16 cellular contexts compared by ENCODE assay signal in the genomic region with DNA sequence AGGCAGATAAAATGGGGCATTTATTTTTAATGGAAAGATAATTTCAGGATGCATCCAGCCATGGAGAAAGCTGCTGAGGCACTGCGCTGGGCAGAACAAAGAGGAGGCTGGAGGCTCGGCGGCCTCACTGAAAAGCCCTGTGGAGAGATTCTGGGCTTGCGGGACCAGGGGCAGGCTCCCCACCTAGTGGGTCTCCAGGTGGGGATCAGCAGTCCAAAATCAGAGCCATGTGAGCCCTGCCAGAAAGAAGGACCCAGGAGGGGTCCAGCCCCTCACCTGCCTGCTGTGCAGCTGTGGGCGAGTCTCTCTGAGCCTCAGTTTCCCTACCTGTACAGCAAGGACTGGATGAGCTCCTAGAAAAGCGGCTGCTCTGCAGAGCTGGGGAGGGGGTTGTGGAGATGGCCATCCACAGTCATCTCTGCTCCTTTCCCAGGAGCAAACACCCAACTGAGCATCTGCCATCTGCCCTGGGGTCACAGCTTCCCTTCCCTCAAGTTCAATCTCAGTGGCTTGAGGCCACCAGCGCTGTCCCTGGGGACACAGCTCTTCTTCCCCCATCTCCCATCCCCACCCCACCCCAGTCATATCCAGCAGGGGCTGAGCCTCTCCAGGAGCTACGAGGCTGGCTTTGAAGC. TPM values are rescaled to one million over a fixed set of nuclear protein-coding genes. Genes with fewer than 3 reads are reported as not detected.
"Had no signal": no experiment of that assay in that cellular context is flagged by ENCODE, and none has a peak within 500 bp of the region (broad histone marks: within the 10 kb centered on the region; RNA-seq: fewer than 3 reads in every experiment).

No MANE protein-coding gene starts in this region.

- H3K9me3 ChIP-seq: adrenal gland, body of pancreas, spleen, transverse colon had no signal

- H3K27me3 ChIP-seq: adrenal gland, body of pancreas, neural progenitor cell had no signal

- DNase-seq: activated CD4-positive, alpha-beta T cell treated with anti-CD3 and anti-CD28 coated beads for 48 hours; activated naive CD4-positive, alpha-beta T cell treated with anti-CD3 and anti-CD28 coated beads, Interleukin-2, amount 10 ng/mL, durations not matched to agents 7 days and 5 days; dermis blood vessel endothelial cell; erythroblast; stimulated activated CD4-positive, alpha-beta T cell treated with anti-CD3 and anti-CD28 coated beads, Interleukin-1b, Interleukin-23, amount 100 ng/mL, for 48 hours had no signal

- H3K4me3 ChIP-seq: adrenal gland, body of pancreas, neural progenitor cell, SK-N-MC, spleen, transverse colon had no signal

- H3K36me3 Mint-ChIP-seq: activated naive CD4-positive, alpha-beta T cell treated with anti-CD3 and anti-CD28 coated beads, Interleukin-2, amount 10 ng/mL, durations not matched to agents 7 days and 5 days; neural progenitor cell; stimulated activated memory B cell treated with anti-CD40 and anti-IgM and Interleukin-4, amounts not matched to agents 10 μg/mL and 1 μg/mL and 100 μg/mL, for 72 hours had no signal

- ATAC-seq: activated T-helper 17 cell treated with anti-CD3 and anti-CD28 coated beads, Interleukin-2, amount 50 U/mL, for 72 hours; body of pancreas; stimulated activated memory B cell treated with anti-CD40 and anti-IgM and Interleukin-4, amounts not matched to agents 10 μg/mL and 1 μg/mL and 100 μg/mL, for 72 hours had no signal

- H3K27ac Mint-ChIP-seq: activated naive CD4-positive, alpha-beta T cell treated with anti-CD3 and anti-CD28 coated beads, Interleukin-2, amount 10 ng/mL, durations not matched to agents 7 days and 5 days; activated T-helper 17 cell treated with anti-CD3 and anti-CD28 coated beads, Interleukin-2, amount 50 U/mL, for 72 hours; neural progenitor cell; stimulated activated memory B cell treated with anti-CD40 and anti-IgM and Interleukin-4, amounts not matched to agents 10 μg/mL and 1 μg/mL and 100 μg/mL, for 72 hours had no signal

- H3K36me3 ChIP-seq: adrenal gland, neural progenitor cell, spleen, transverse colon had no signal

- H3K9me3 Mint-ChIP-seq: activated naive CD4-positive, alpha-beta T cell treated with anti-CD3 and anti-CD28 coated beads, Interleukin-2, amount 10 ng/mL, durations not matched to agents 7 days and 5 days; activated T-helper 17 cell treated with anti-CD3 and anti-CD28 coated beads, Interleukin-2, amount 50 U/mL, for 72 hours; stimulated activated memory B cell treated with anti-CD40 and anti-IgM and Interleukin-4, amounts not matched to agents 10 μg/mL and 1 μg/mL and 100 μg/mL, for 72 hours had no signal

- H3K4me1 ChIP-seq: adrenal gland, body of pancreas, neural progenitor cell, parathyroid adenoma, spleen, transverse colon had no signal

- H3K4me1 Mint-ChIP-seq: activated naive CD4-positive, alpha-beta T cell treated with anti-CD3 and anti-CD28 coated beads, Interleukin-2, amount 10 ng/mL, durations not matched to agents 7 days and 5 days; activated T-helper 17 cell treated with anti-CD3 and anti-CD28 coated beads, Interleukin-2, amount 50 U/mL, for 72 hours; stimulated activated memory B cell treated with anti-CD40 and anti-IgM and Interleukin-4, amounts not matched to agents 10 μg/mL and 1 μg/mL and 100 μg/mL, for 72 hours had no signal

- H3K27ac ChIP-seq: adrenal gland, body of pancreas, neural progenitor cell, parathyroid adenoma, SK-N-MC, spleen, transverse colon, VCaP had no signal

- H3K4me3 Mint-ChIP-seq: activated naive CD4-positive, alpha-beta T cell treated with anti-CD3 and anti-CD28 coated beads, Interleukin-2, amount 10 ng/mL, durations not matched to agents 7 days and 5 days; activated T-helper 17 cell treated with anti-CD3 and anti-CD28 coated beads, Interleukin-2, amount 50 U/mL, for 72 hours; neural progenitor cell; stimulated activated memory B cell treated with anti-CD40 and anti-IgM and Interleukin-4, amounts not matched to agents 10 μg/mL and 1 μg/mL and 100 μg/mL, for 72 hours had no signal

RNA-seq across cellular contexts. Expression of gene C14orf180, which starts 23.8 kb away (rescaled TPM):
- total RNA-seq: activated T-helper 17 cell treated with anti-CD3 and anti-CD28 coated beads, Interleukin-2, amount 50 U/mL, for 72 hours; dermis blood vessel endothelial cell had no signal

RNA-seq across cellular contexts. Expression of gene TMEM179, which starts 48.8 kb away (rescaled TPM):
- total RNA-seq: dermis blood vessel endothelial cell, spleen, subcutaneous adipose tissue had no signal
